Comparison of ENCODE assay signal across 9 cellular contexts in genomic region chr20:63947638-63948456, GRCh38. TPM values are rescaled to one million over a fixed set of nuclear protein-coding genes. Genes with fewer than 3 reads are reported as not detected.
DNase-seq lines count a peak whose midpoint lies in the region; ATAC-seq and TF ChIP-seq lines count a peak whose summit lies in the region.
"Had no signal": no experiment of that assay in that cellular context is flagged by ENCODE, and none has a peak within 500 bp of the region (broad histone marks: within the 10 kb centered on the region; RNA-seq: fewer than 3 reads in every experiment).

No MANE protein-coding gene starts in this region.

- no peaks in the 10 kb centered on the region for H3K36me3 ChIP-seq in neural progenitor cell
- peaks cover 7% of the 10 kb centered on the region; the same call in 1 of the 2 replicates for H3K36me3 ChIP-seq in Karpas-422 (ENCODE audit: insufficient read depth, low read length)

- H3K4me3 Mint-ChIP-seq in chondrocyte (ENCODE audit: unreplicated experiment), result no peak overlapping the region
- H3K4me3 Mint-ChIP-seq in neural progenitor cell, result no peak overlapping the region

- ATAC-seq in GM19397 (IDR thresholded peaks at IDR 0.05; ENCODE audit: unreplicated experiment) (no peak), HG03196 (IDR thresholded peaks at IDR 0.05; ENCODE audit: unreplicated experiment) (no peak)

- H3K27ac ChIP-seq in 22Rv1 (peak overlapping the region; percentile 83), neural progenitor cell (no peak overlapping the region), Karpas-422 (ENCODE audit: low read length) (no peak overlapping the region)

- H3K27me3 Mint-ChIP-seq in chondrocyte (ENCODE audit: low read depth), result no peaks in the 10 kb centered on the region
- peaks cover 15% of the 10 kb centered on the region for H3K27me3 Mint-ChIP-seq in neural progenitor cell (ENCODE audit: insufficient read depth, low read depth)

- H3K27ac Mint-ChIP-seq in chondrocyte (ENCODE audit: unreplicated experiment), result peak overlapping the region; percentile 51
- peak overlapping the region; percentile 50 for H3K27ac Mint-ChIP-seq in neural progenitor cell

- H3K4me1 ChIP-seq in neural progenitor cell, result peaks cover 13% of the 10 kb centered on the region
- H3K4me1 ChIP-seq in Karpas-422 (ENCODE audit: low read length), result peaks cover 44% of the 10 kb centered on the region

- H3K9me2 ChIP-seq in Karpas-422 (replicated peaks; ENCODE audit: insufficient read depth, low read length), result no peaks in the 10 kb centered on the region

- H3K9me3 Mint-ChIP-seq in chondrocyte (ENCODE audit: low read depth) (no peaks in the 10 kb centered on the region), neural progenitor cell (no peaks in the 10 kb centered on the region)

- H3K4me2 ChIP-seq in neural progenitor cell (no peak overlapping the region), Karpas-422 (ENCODE audit: low read depth, low read length, poor library complexity, severe bottlenecking) (no peak overlapping the region)

- peaks cover 18% of the 10 kb centered on the region for H3F3A ChIP-seq in neural progenitor cell (ENCODE audit: low read depth)

- peaks cover 68% of the 10 kb centered on the region for H4K20me1 ChIP-seq in neural progenitor cell (ENCODE audit: low read depth)
- H4K20me1 ChIP-seq in Karpas-422 (ENCODE audit: insufficient read depth, low read depth, low read length), result peaks cover 61% of the 10 kb centered on the region

- peaks cover 30% of the 10 kb centered on the region for H3K4me1 Mint-ChIP-seq in chondrocyte (ENCODE audit: low read depth)
- peaks cover 18% of the 10 kb centered on the region for H3K4me1 Mint-ChIP-seq in neural progenitor cell

- TF ChIP-seq CTCF in 22Rv1 (IDR thresholded peaks at IDR 0.05), result no peak
- TF ChIP-seq CTCF in GM12864 (IDR thresholded peaks at IDR 0.05; ENCODE audit: low read depth, low read length, missing control alignments), result peak; percentile 1
- TF ChIP-seq CTCF in chondrocyte (IDR thresholded peaks at IDR 0.05), result no peak
- no peak for TF ChIP-seq CTCF in neural progenitor cell (IDR thresholded peaks at IDR 0.05)

- no peaks in the 10 kb centered on the region for H3K9me3 ChIP-seq in neural progenitor cell (ENCODE audit: low read depth)
- no peaks in the 10 kb centered on the region for H3K9me3 ChIP-seq in Karpas-422 (ENCODE audit: low read length)

- H3K79me2 ChIP-seq in neural progenitor cell (ENCODE audit: low read depth) (peaks cover 51% of the 10 kb centered on the region), Karpas-422 (ENCODE audit: low read length) (peaks cover 76% of the 10 kb centered on the region)

- H3K9ac ChIP-seq in neural progenitor cell (no peak overlapping the region), Karpas-422 (ENCODE audit: low read length) (no peak overlapping the region)

- H3K36me3 Mint-ChIP-seq in chondrocyte (ENCODE audit: low read depth), result peaks cover 3% of the 10 kb centered on the region
- no peaks in the 10 kb centered on the region for H3K36me3 Mint-ChIP-seq in neural progenitor cell

- H2AFZ ChIP-seq in neural progenitor cell (replicated peaks), result no peak overlapping the region
- H2AFZ ChIP-seq in Karpas-422 (ENCODE audit: low read length), result no peak overlapping the region

- H3K27me3 ChIP-seq in neural progenitor cell (no peaks in the 10 kb centered on the region), Karpas-422 (ENCODE audit: low read length) (no peaks in the 10 kb centered on the region)

- no peak overlapping the region for H3K4me3 ChIP-seq in GM12864 (ENCODE audit: low read depth, low read length)
- no peak overlapping the region for H3K4me3 ChIP-seq in neural progenitor cell
- H3K4me3 ChIP-seq in Karpas-422 (ENCODE audit: low read length), result no peak overlapping the region

- DNase-seq in GM12864 (ENCODE audit: low read depth), result no peak
- no peak for DNase-seq in chondrocyte (ENCODE audit: low spot score)
- no peak for DNase-seq in neural progenitor cell (ENCODE audit: low spot score)
- no peak for DNase-seq in Karpas-422
- no peak for DNase-seq in hepatic stellate cell (ENCODE audit: low spot score)
- DNase-seq: stimulated activated CD4-positive, alpha-beta T cell treated with anti-CD3 and anti-CD28 coated beads, Interleukin-12 subunit alpha, Interleukin-12 subunit beta, amount 100 ng/mL, for 4 hours had no signal

RNA-seq across cellular contexts. Expression of gene UCKL1, which starts 8.4 kb away (rescaled TPM):
- 24.3 to 27.5 TPM (median 27.2 TPM) in 3 replicates for total RNA-seq in chondrocyte
- total RNA-seq in neural progenitor cell (ENCODE audit: low replicate concordance), result 10.8 and 22.7 TPM in 2 replicates
- 32.3 and 35.3 TPM in 2 replicates for total RNA-seq in Karpas-422 (2014; rRNA removed; shearing (Covaris generic); ENCODE audit: low replicate concordance)

RNA-seq across cellular contexts. Expression of gene ZNF512B, which starts 21.9 kb away (rescaled TPM):
- total RNA-seq in chondrocyte (36.5 to 44.3 TPM (median 37.2 TPM) in 3 replicates), neural progenitor cell (ENCODE audit: low replicate concordance) (2.9 and 11.4 TPM in 2 replicates)
- total RNA-seq in Karpas-422 (2014; rRNA removed; shearing (Covaris generic); ENCODE audit: low replicate concordance), result 4.2 and 9.0 TPM in 2 replicates

RNA-seq across cellular contexts. Expression of gene SAMD10, which starts 31.6 kb away (rescaled TPM):
- total RNA-seq in chondrocyte (3.8 to 4.7 TPM (median 4.3 TPM) in 3 replicates), neural progenitor cell (ENCODE audit: low replicate concordance) (0.19 and 4.9 TPM in 2 replicates)
- 11.7 and 13.0 TPM in 2 replicates for total RNA-seq in Karpas-422 (2014; rRNA removed; shearing (Covaris generic); ENCODE audit: low replicate concordance)

RNA-seq across cellular contexts. Expression of gene PRPF6, which starts 33.1 kb away (rescaled TPM):
- total RNA-seq in chondrocyte (49.0 to 56.6 TPM (median 49.5 TPM) in 3 replicates), neural progenitor cell (ENCODE audit: low replicate concordance) (51.9 and 77.0 TPM in 2 replicates)
- total RNA-seq in Karpas-422 (2014; rRNA removed; shearing (Covaris generic); ENCODE audit: low replicate concordance), result 24.2 and 40.7 TPM in 2 replicates

RNA-seq across cellular contexts. Expression of gene DNAJC5, which starts 52.9 kb away (rescaled TPM):
- total RNA-seq in chondrocyte, result 44.2 to 46.6 TPM (median 45.1 TPM) in 3 replicates
- 17.2 and 37.9 TPM in 2 replicates for total RNA-seq in neural progenitor cell (ENCODE audit: low replicate concordance)
- total RNA-seq in Karpas-422 (2014; rRNA removed; shearing (Covaris generic); ENCODE audit: low replicate concordance), result 22.9 and 28.5 TPM in 2 replicates
